ENCODE assay signal across 26 cellular contexts in genomic region chr15:91128028-91128427, GRCh38. TPM values are rescaled to one million over a fixed set of nuclear protein-coding genes. Genes with fewer than 3 reads are reported as not detected.
"Had no signal": no experiment of that assay in that cellular context is flagged by ENCODE, and none has a peak within 500 bp of the region (broad histone marks: within the 10 kb centered on the region; RNA-seq: fewer than 3 reads in every experiment).

No MANE protein-coding gene starts in this region.

- ATAC-seq: activated CD4-positive, alpha-beta T cell treated with anti-CD3 and anti-CD28 coated beads for 36 hours; esophagus mucosa; gastrocnemius medialis; left ventricle myocardium superior; mucosa of descending colon had no signal

- H3K4me3 Mint-ChIP-seq: activated B cell treated with CpG ODN at 0.5 μM for 24 hours; activated CD4-positive, alpha-beta T cell treated with anti-CD3 and anti-CD28 coated beads for 36 hours; activated naive CD4-positive, alpha-beta T cell treated with anti-CD3 and anti-CD28 coated beads, Interleukin-2, amount 10 ng/mL, durations not matched to agents 7 days and 5 days; dendritic cell treated with granulocyte-macrophage colony-stimulating factor and Interleukin-4, amounts not matched to agents 40 ng/mL and 50 ng/mL, for 4 days; memory B cell; stimulated activated memory B cell treated with anti-CD40 and anti-IgM and Interleukin-4, amounts not matched to agents 10 μg/mL and 1 μg/mL and 100 μg/mL, for 72 hours; T-helper 1 cell treated with Interleukin-12 subunit alpha and Interleukin-12 subunit beta and Interleukin-4 antibody, amounts not matched to agents 30 μg/mL and 1 μg/mL, for 36 hours; type B pancreatic cell had no signal

- H3K36me3 Mint-ChIP-seq: activated naive CD4-positive, alpha-beta T cell treated with anti-CD3 and anti-CD28 coated beads, Interleukin-2, amount 10 ng/mL, durations not matched to agents 7 days and 5 days; memory B cell; stimulated activated memory B cell treated with anti-CD40 and anti-IgM and Interleukin-4, amounts not matched to agents 10 μg/mL and 1 μg/mL and 100 μg/mL, for 72 hours; type B pancreatic cell had no signal

- H3K27ac ChIP-seq: gastrocnemius medialis, sigmoid colon, stomach, thoracic aorta had no signal

- H3K36me3 ChIP-seq: gastrocnemius medialis, sigmoid colon, stomach, thoracic aorta had no signal

- H3K4me3 ChIP-seq: gastrocnemius medialis, mucosa of descending colon, sigmoid colon, smooth muscle cell, stomach, thoracic aorta had no signal

- FAIRE-seq: endothelial cell of umbilical vein, islet of Langerhans had no signal

- DNase-seq: activated B cell treated with CpG ODN at 0.5 μM for 24 hours; activated CD4-positive, alpha-beta T cell treated with anti-CD3 and anti-CD28 coated beads for 36 hours; activated CD4-positive, alpha-beta T cell treated with anti-CD3 and anti-CD28 coated beads, Interleukin-2, amount 50 U/mL, for 4 hours; activated effector memory CD4-positive, alpha-beta T cell treated with anti-CD3 and anti-CD28 coated beads, Interleukin-2, amount 50 U/mL, for 16 hours; activated naive CD4-positive, alpha-beta T cell treated with anti-CD3 and anti-CD28 coated beads, Interleukin-2, amount 10 ng/mL, durations not matched to agents 7 days and 5 days; activated T-cell treated with anti-CD3 and anti-CD28 coated beads, Interleukin-2, amount 50 U/mL, for 48 hours; effector memory CD4-positive, alpha-beta T cell; gastrocnemius medialis; left ventricle myocardium superior; mucosa of descending colon; sigmoid colon; stimulated activated CD4-positive, alpha-beta T cell treated with anti-CD3 and anti-CD28 coated beads, Interleukin-15, amount 100 ng/mL, for 24 hours; stomach; T1000 had no signal

- H3K27ac Mint-ChIP-seq: activated B cell treated with CpG ODN at 0.5 μM for 24 hours; activated CD4-positive, alpha-beta T cell treated with anti-CD3 and anti-CD28 coated beads for 36 hours; activated naive CD4-positive, alpha-beta T cell treated with anti-CD3 and anti-CD28 coated beads, Interleukin-2, amount 10 ng/mL, durations not matched to agents 7 days and 5 days; dendritic cell treated with granulocyte-macrophage colony-stimulating factor and Interleukin-4, amounts not matched to agents 40 ng/mL and 50 ng/mL, for 4 days; memory B cell; stimulated activated memory B cell treated with anti-CD40 and anti-IgM and Interleukin-4, amounts not matched to agents 10 μg/mL and 1 μg/mL and 100 μg/mL, for 72 hours; T-helper 1 cell treated with Interleukin-12 subunit alpha and Interleukin-12 subunit beta and Interleukin-4 antibody, amounts not matched to agents 30 μg/mL and 1 μg/mL, for 36 hours; type B pancreatic cell had no signal

- H3K9me3 Mint-ChIP-seq: activated B cell treated with CpG ODN at 0.5 μM for 24 hours; activated naive CD4-positive, alpha-beta T cell treated with anti-CD3 and anti-CD28 coated beads, Interleukin-2, amount 10 ng/mL, durations not matched to agents 7 days and 5 days; dendritic cell treated with granulocyte-macrophage colony-stimulating factor and Interleukin-4, amounts not matched to agents 40 ng/mL and 50 ng/mL, for 4 days; memory B cell; stimulated activated memory B cell treated with anti-CD40 and anti-IgM and Interleukin-4, amounts not matched to agents 10 μg/mL and 1 μg/mL and 100 μg/mL, for 72 hours; T-helper 1 cell treated with Interleukin-12 subunit alpha and Interleukin-12 subunit beta and Interleukin-4 antibody, amounts not matched to agents 30 μg/mL and 1 μg/mL, for 36 hours; type B pancreatic cell had no signal

- H3K4me2 ChIP-seq: smooth muscle cell had no signal

- H3K4me1 ChIP-seq: gastrocnemius medialis, sigmoid colon, stomach had no signal

- H3K4me1 Mint-ChIP-seq: activated B cell treated with CpG ODN at 0.5 μM for 24 hours; activated CD4-positive, alpha-beta T cell treated with anti-CD3 and anti-CD28 coated beads for 36 hours; activated naive CD4-positive, alpha-beta T cell treated with anti-CD3 and anti-CD28 coated beads, Interleukin-2, amount 10 ng/mL, durations not matched to agents 7 days and 5 days; memory B cell; stimulated activated memory B cell treated with anti-CD40 and anti-IgM and Interleukin-4, amounts not matched to agents 10 μg/mL and 1 μg/mL and 100 μg/mL, for 72 hours had no signal

- H3K9me3 ChIP-seq: gastrocnemius medialis, mucosa of descending colon, sigmoid colon, stomach, thoracic aorta had no signal

RNA-seq across cellular contexts. Expression of gene SV2B, which starts 28.0 kb away (rescaled TPM):
- total RNA-seq: activated B cell treated with CpG ODN at 0.5 μM for 24 hours, chondrocyte, endothelial cell of umbilical vein, osteoblast, smooth muscle cell had no signal
- polyA plus RNA-seq: endothelial cell of umbilical vein, smooth muscle cell had no signal
